ENCODE assay signal across 10 cellular contexts in genomic region chr12:13223176-13223806, GRCh38. TPM values are rescaled to one million over a fixed set of nuclear protein-coding genes. Genes with fewer than 3 reads are reported as not detected.
DNase-seq lines count a peak whose midpoint lies in the region; ATAC-seq and TF ChIP-seq lines count a peak whose summit lies in the region.
"Had no signal": no experiment of that assay in that cellular context is flagged by ENCODE, and none has a peak within 500 bp of the region (broad histone marks: within the 10 kb centered on the region; RNA-seq: fewer than 3 reads in every experiment).

No MANE protein-coding gene starts in this region.

- H3K9me3 Mint-ChIP-seq in activated CD8-positive, alpha-beta T cell treated with anti-CD3 and anti-CD28 coated beads, Interleukin-2, amount 10 ng/mL, durations not matched to agents 7 days and 5 days (ENCODE audit: insufficient read depth), result no peaks in the 10 kb centered on the region
- H3K9me3 Mint-ChIP-seq: activated CD4-positive, alpha-beta T cell treated with anti-CD3 and anti-CD28 coated beads, Interleukin-2, amount 10 ng/mL, durations not matched to agents 24 days and 14 days had no signal

- CTCF ChIA-PET in activated CD8-positive, alpha-beta T cell treated with anti-CD3 and anti-CD28 coated beads, Interleukin-2, amount 10 ng/mL, durations not matched to agents 7 days and 5 days (lab: Charles Lee), result interaction anchor here (2.0 to 3.7 kb wide), 2 partner anchors 11 to 33 kb away, joined by 7 to 34 read pairs; no protein-coding TSS in a partner anchor

- H3K27me3 Mint-ChIP-seq in activated CD8-positive, alpha-beta T cell treated with anti-CD3 and anti-CD28 coated beads, Interleukin-2, amount 10 ng/mL, durations not matched to agents 7 days and 5 days (ENCODE audit: low read depth), result peaks cover 44% of the 10 kb centered on the region

- H3K36me3 Mint-ChIP-seq in activated CD8-positive, alpha-beta T cell treated with anti-CD3 and anti-CD28 coated beads, Interleukin-2, amount 10 ng/mL, durations not matched to agents 7 days and 5 days (ENCODE audit: low read depth), result no peaks in the 10 kb centered on the region

- ATAC-seq in omental fat pad (ENCODE audit: low FRiP score), result peak; percentile 2
- ATAC-seq in GM21360 (IDR thresholded peaks at IDR 0.05; ENCODE audit: unreplicated experiment), result no peak
- no peak for ATAC-seq in activated CD8-positive, alpha-beta T cell treated with anti-CD3 and anti-CD28 coated beads, Interleukin-2, amount 10 ng/mL, durations not matched to agents 7 days and 5 days

- no peak overlapping the region for H3K4me3 Mint-ChIP-seq in activated CD8-positive, alpha-beta T cell treated with anti-CD3 and anti-CD28 coated beads, Interleukin-2, amount 10 ng/mL, durations not matched to agents 7 days and 5 days
- H3K4me3 Mint-ChIP-seq: activated CD4-positive, alpha-beta T cell treated with anti-CD3 and anti-CD28 coated beads, Interleukin-2, amount 10 ng/mL, durations not matched to agents 24 days and 14 days had no signal

- POLR2A ChIA-PET in activated CD8-positive, alpha-beta T cell treated with anti-CD3 and anti-CD28 coated beads, Interleukin-2, amount 10 ng/mL, durations not matched to agents 7 days and 5 days (lab: Charles Lee), result no interaction called here

- H3K4me1 Mint-ChIP-seq in activated CD8-positive, alpha-beta T cell treated with anti-CD3 and anti-CD28 coated beads, Interleukin-2, amount 10 ng/mL, durations not matched to agents 7 days and 5 days (ENCODE audit: low read depth), result no peaks in the 10 kb centered on the region
- H3K4me1 Mint-ChIP-seq: activated CD4-positive, alpha-beta T cell treated with anti-CD3 and anti-CD28 coated beads, Interleukin-2, amount 10 ng/mL, durations not matched to agents 24 days and 14 days had no signal

- no peak overlapping the region for H3K27ac Mint-ChIP-seq in activated CD8-positive, alpha-beta T cell treated with anti-CD3 and anti-CD28 coated beads, Interleukin-2, amount 10 ng/mL, durations not matched to agents 7 days and 5 days
- H3K27ac Mint-ChIP-seq: activated CD4-positive, alpha-beta T cell treated with anti-CD3 and anti-CD28 coated beads, Interleukin-2, amount 10 ng/mL, durations not matched to agents 24 days and 14 days had no signal

- in situ Hi-C loops in GM13976 (cut with MboI; ENCODE audit: low sequenced_read_pairs, unreplicated experiment), result loop anchor here (25.0 kb wide), 1 partner anchor 436 kb away; the partner anchor contains the start of gene APOLD1

- TF ChIP-seq CTCF in omental fat pad (IDR thresholded peaks at IDR 0.05), result no peak
- TF ChIP-seq CTCF in GM13976 (IDR thresholded peaks at IDR 0.05; ENCODE audit: borderline replicate concordance, control extremely low read depth, extremely low read depth, insufficient read depth, missing control alignments), result no peak

- DNase-seq in DMS53 (lab: John Stamatoyannopoulos, UW) (peak; percentile 97), NCI-H1694 treated with DMSO at 0.1 percent for 48 hours (lab: John Stamatoyannopoulos, UW) (peak; percentile 60), cerebellar cortex (ENCODE audit: low spot score) (peak; percentile 51), omental fat pad (ENCODE audit: low spot score) (no peak), GM13976 (ENCODE audit: low spot score) (no peak)
- no peak for DNase-seq in activated CD8-positive, alpha-beta T cell treated with anti-CD3 and anti-CD28 coated beads, Interleukin-2, amount 10 ng/mL, durations not matched to agents 7 days and 5 days
- DNase-seq in activated effector memory CD4-positive, alpha-beta T cell treated with Interleukin-2 at 50 U/mL for 16 hours, result no peak
- DNase-seq: activated CD4-positive, alpha-beta T cell treated with anti-CD3 and anti-CD28 coated beads, Interleukin-2, amount 10 ng/mL, durations not matched to agents 24 days and 14 days; midbrain had no signal

RNA-seq across cellular contexts. Expression of gene EMP1, which starts 26.8 kb away (rescaled TPM):
- 1,000 to 10,000 TPM in 2 of 4 donors, 100 to 1,000 TPM in 2; 687 to 4,689 (median 1,133) TPM for total RNA-seq in omental fat pad
- 1 to 10 TPM; 4.4 to 7.6 TPM for total RNA-seq in activated CD8-positive, alpha-beta T cell treated with anti-CD3 and anti-CD28 coated beads, Interleukin-2, amount 10 ng/mL, durations not matched to agents 7 days and 5 days

Comparison
In these comparisons a context has a peak if more than half of its experiments do, and no peak if none do; other contexts are left out.
1. DNase-seq: peak in DMS53 (single experiment), NCI-H1694 treated with DMSO at 0.1 percent for 48 hours (single experiment) and cerebellar cortex (single experiment); none in omental fat pad (single experiment), GM13976 (single experiment), activated CD8-positive, alpha-beta T cell treated with anti-CD3 and anti-CD28 coated beads, Interleukin-2, amount 10 ng/mL, durations not matched to agents 7 days and 5 days (single experiment) and activated effector memory CD4-positive, alpha-beta T cell treated with Interleukin-2 at 50 U/mL for 16 hours (single experiment).
2. RNA of gene EMP1, which starts 26.8 kb away (total RNA-seq): 687 to 4,689 TPM in omental fat pad; 4.4 to 7.6 TPM in activated CD8-positive, alpha-beta T cell treated with anti-CD3 and anti-CD28 coated beads, Interleukin-2, amount 10 ng/mL, durations not matched to agents 7 days and 5 days; every median in the first group is over 10 times any median in the second.